ENCODE assay signal across 1 cellular context in genomic region chr14:81220767-81221578, GRCh38.
TF ChIP-seq lines count a peak whose summit lies in the region.

Gene GTF2A1, minus strand, starts transcription at chr14:81220959. Its CDS starts 441 bp downstream, at chr14:81220518.

TF ChIP-seq in K562, 482 proteins besides CTCF, POLR2A, EP300 and RAD21 (continued from another document and continues in another):
- TF ChIP-seq STAT6 (CRISPR knock-in tag; IDR thresholded peaks at IDR 0.05) (no peak), HNRNPLL (IDR thresholded peaks at IDR 0.05; ENCODE audit: low read depth, low read length, poor library complexity, severe bottlenecking) (peak; percentile 29), COPS2 (conservative IDR thresholded peaks at IDR 0.05) (no peak), ARID3B (CRISPR knock-in tag; IDR thresholded peaks at IDR 0.05; ENCODE audit: borderline replicate concordance) (no peak), NONO (IDR thresholded peaks at IDR 0.05; ENCODE audit: low read depth in 2 of 2, low read length in 1 of 2) (peak in 1 of 2 experiments; percentile 99; a peak in 2 of 4 replicates), ZBTB9 (CRISPR knock-in tag; IDR thresholded peaks at IDR 0.05) (no peak), ZBTB40 (IDR thresholded peaks at IDR 0.05) (peak; percentile 56), ZBTB40 (CRISPR knock-in tag; IDR thresholded peaks at IDR 0.05) (0 out of 2 replicates have a peak, but pooled peaks have one; percentile 33), TFE3 (CRISPR knock-in tag; IDR thresholded peaks at IDR 0.05) (peak; percentile 97), ZNF316 (IDR thresholded peaks at IDR 0.05) (peak; percentile 89), SMAD1 (IDR thresholded peaks at IDR 0.05; ENCODE audit: low read depth, low read length, partially characterized antibody) (peak; percentile 78), PKNOX1 (IDR thresholded peaks at IDR 0.05) (0 out of 2 replicates have a peak, but pooled peaks have one; percentile 31), PTBP1 (IDR thresholded peaks at IDR 0.05; ENCODE audit: low read depth, low read length) (no peak), ATF1 (CRISPR knock-in tag; IDR thresholded peaks at IDR 0.05) (no peak), ATF1 (tag; IDR thresholded peaks at IDR 0.05) (peak; percentile 89), MITF (IDR thresholded peaks at IDR 0.05) (peak; percentile 74), KLF6 (CRISPR knock-in tag; IDR thresholded peaks at IDR 0.05; ENCODE audit: borderline replicate concordance) (peak; percentile 21; the same call in 1 of the 2 replicates), FOXJ3 (CRISPR knock-in tag; IDR thresholded peaks at IDR 0.05) (no peak), FOXP1 (CRISPR knock-in tag; IDR thresholded peaks at IDR 0.05) (peak; percentile 66; the same call in 1 of the 2 replicates), UBTF (IDR thresholded peaks at IDR 0.05; ENCODE audit: borderline replicate concordance in 1 of 2, low read depth in 2 of 2, low read length in 2 of 2) (0 out of 4 replicates have a peak, but pooled peaks of 1 of the 2 experiments have one; percentile 60), RFX7 (CRISPR knock-in tag; IDR thresholded peaks at IDR 0.05) (no peak), POLR2G (IDR thresholded peaks at IDR 0.05; ENCODE audit: low read depth, low read length) (peak; percentile 92), ETV1 (tag; conservative IDR thresholded peaks at IDR 0.05; ENCODE audit: low read depth) (peak; percentile 99), CBFA2T2 (conservative IDR thresholded peaks at IDR 0.05) (peak; percentile 89), ZNF224 (CRISPR knock-in tag; IDR thresholded peaks at IDR 0.05) (0 out of 2 replicates have a peak, but pooled peaks have one; percentile 58), PML (IDR thresholded peaks at IDR 0.05; ENCODE audit: low read length) (peak; percentile 89; the same call in 1 of the 2 replicates), ZBED1 (IDR thresholded peaks at IDR 0.05) (0 out of 2 replicates have a peak, but pooled peaks have one; percentile 50), ARID1B (IDR thresholded peaks at IDR 0.05) (0 out of 2 replicates have a peak, but pooled peaks have one; percentile 14), MAFF (IDR thresholded peaks at IDR 0.05; ENCODE audit: low read length) (peak; percentile 59), KLF13 (tag; IDR thresholded peaks at IDR 0.05; ENCODE audit: borderline replicate concordance, low read depth) (peak; percentile 81), ELF4 (CRISPR knock-in tag; IDR thresholded peaks at IDR 0.05) (no peak; the same call in 1 of the 2 replicates), ZBTB17 (CRISPR knock-in tag; IDR thresholded peaks at IDR 0.05) (no peak), ZBTB5 (IDR thresholded peaks at IDR 0.05) (no peak)
